Comparison of ENCODE assay signal across 23 cellular contexts in the genomic region with DNA sequence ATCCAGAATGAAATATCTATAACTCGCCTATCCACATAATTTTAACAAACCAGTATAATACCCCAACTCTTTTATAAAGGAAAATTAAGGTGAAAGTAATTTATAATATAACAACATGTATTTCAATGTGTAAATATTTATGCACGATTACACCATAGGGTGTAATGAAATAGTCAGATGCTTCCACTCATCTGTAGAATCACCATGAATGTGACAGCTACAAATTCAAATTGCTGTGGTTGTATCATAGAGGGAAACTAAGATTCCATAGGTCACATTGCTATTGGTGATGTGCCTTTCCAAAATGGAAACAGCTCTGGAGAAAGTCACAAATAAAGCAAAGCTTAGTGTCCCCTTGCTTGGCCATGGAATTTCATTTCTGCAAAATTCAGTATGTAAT.
DNase-seq lines count a peak whose midpoint lies in the region; ATAC-seq and TF ChIP-seq lines count a peak whose summit lies in the region.
"Had no signal": no experiment of that assay in that cellular context is flagged by ENCODE, and none has a peak within 500 bp of the region (broad histone marks: within the 10 kb centered on the region; RNA-seq: fewer than 3 reads in every experiment).

No MANE protein-coding gene starts in this region.

- no peaks in the 10 kb centered on the region for H3K79me1 ChIP-seq in mesenchymal stem cell (replicated peaks; ENCODE audit: low read length, poor library complexity, severe bottlenecking)

- H3K4me1 ChIP-seq in left ventricle myocardium inferior (peaks cover 59% of the 10 kb centered on the region), mesenchymal stem cell (ENCODE audit: control insufficient read depth, insufficient read depth, low read depth, low read length) (peaks cover 6% of the 10 kb centered on the region)
- H3K4me1 ChIP-seq: breast epithelium, neural progenitor cell, thyroid gland had no signal

- H3K4ac ChIP-seq in mesenchymal stem cell (ENCODE audit: low read depth in 1 of 2, low read length in 2 of 2): no peak overlapping the region

- H2AFZ ChIP-seq in mesenchymal stem cell (ENCODE audit: low read depth, low read length): no peak overlapping the region
- H2AFZ ChIP-seq: hepatocyte, neural progenitor cell had no signal

- H3K27me3 Mint-ChIP-seq in chondrocyte (ENCODE audit: low read depth): no peaks in the 10 kb centered on the region
- H3K27me3 Mint-ChIP-seq: activated naive CD4-positive, alpha-beta T cell treated with anti-CD3 and anti-CD28 coated beads, Interleukin-2, amount 50 U/mL, for 24 hours; stimulated activated memory B cell treated with anti-CD40 and anti-IgM and Interleukin-4, amounts not matched to agents 10 μg/mL and 1 μg/mL and 100 μg/mL, for 72 hours had no signal

- ATAC-seq in left cardiac atrium (no peak), GM18511 (IDR thresholded peaks at IDR 0.05; ENCODE audit: unreplicated experiment) (no peak), HG03175 (IDR thresholded peaks at IDR 0.05; ENCODE audit: unreplicated experiment) (no peak)
- ATAC-seq: activated T-cell treated with anti-CD3 and anti-CD28 coated beads, Interleukin-2, amount 50 U/mL, for 4 hours; esophagus mucosa; stimulated activated memory B cell treated with anti-CD40 and anti-IgM and Interleukin-4, amounts not matched to agents 10 μg/mL and 1 μg/mL and 100 μg/mL, for 72 hours; T-cell had no signal

- no peak overlapping the region for H2BK15ac ChIP-seq in mesenchymal stem cell (ENCODE audit: low read depth, poor library complexity, severe bottlenecking)

- no peak overlapping the region for H2BK120ac ChIP-seq in mesenchymal stem cell (ENCODE audit: low read depth, low read length)

- peak overlapping the region; percentile 41 for H3K27ac Mint-ChIP-seq in chondrocyte (ENCODE audit: unreplicated experiment)
- H3K27ac Mint-ChIP-seq: activated CD4-positive, alpha-beta memory T cell treated with anti-CD3 and anti-CD28 coated beads, Interleukin-2, amount 10 ng/mL, durations not matched to agents 7 days and 5 days; activated naive CD4-positive, alpha-beta T cell treated with anti-CD3 and anti-CD28 coated beads, Interleukin-2, amount 50 U/mL, for 24 hours; CD4-positive, CD25-positive, alpha-beta regulatory T cell; neural progenitor cell; T-cell had no signal

- H3K27ac ChIP-seq in left ventricle myocardium inferior (replicated peaks) (peak overlapping the region; percentile 80), mesenchymal stem cell (ENCODE audit: low read length, poor library complexity, severe bottlenecking) (peak overlapping the region; percentile 89), RWPE1 (no peak overlapping the region)
- H3K27ac ChIP-seq: breast epithelium, hepatocyte, neural progenitor cell, thyroid gland had no signal

- H3K4me3 ChIP-seq in left ventricle myocardium inferior (no peak overlapping the region), mesenchymal stem cell (ENCODE audit: insufficient read depth in 1 of 2, low read depth in 1 of 2, low read length in 2 of 2) (peak overlapping the region in 1 of 2 experiments; percentile 44)
- H3K4me3 ChIP-seq: breast epithelium, dorsolateral prefrontal cortex, hepatocyte, neural progenitor cell, thyroid gland had no signal

- TF ChIP-seq CTCF in left ventricle myocardium inferior (IDR thresholded peaks at IDR 0.05; ENCODE audit: borderline replicate concordance) (no peak), chondrocyte (IDR thresholded peaks at IDR 0.05) (no peak), RWPE1 (conservative IDR thresholded peaks at IDR 0.05; ENCODE audit: low read depth) (no peak)

- no peak overlapping the region for H2BK12ac ChIP-seq in mesenchymal stem cell (ENCODE audit: low read length in 2 of 2)

- H3K9ac ChIP-seq in mesenchymal stem cell (ENCODE audit: low read length): peak overlapping the region; percentile 74
- H3K9ac ChIP-seq: neural progenitor cell had no signal

- no peak overlapping the region for H4K91ac ChIP-seq in mesenchymal stem cell (ENCODE audit: low read length)

- CTCF ChIA-PET in RWPE1 (lab: Yijun Ruan, JAX): interaction anchor here (0.6 kb wide), 2 partner anchors 77 to 1431 kb away, joined by 3 read pairs; no protein-coding TSS in a partner anchor

- H4K8ac ChIP-seq in mesenchymal stem cell (ENCODE audit: low read length): no peak overlapping the region

- DNase-seq in left ventricle myocardium inferior (no peak), left cardiac atrium (no peak), chondrocyte (ENCODE audit: low spot score) (no peak), mesenchymal stem cell (peak; percentile 30), RWPE1 (ENCODE audit: low spot score) (no peak)
- DNase-seq in stimulated activated CD4-positive, alpha-beta T cell treated with anti-CD3 and anti-CD28 coated beads, Interleukin-2, amount 100 ng/mL, for 24 hours: no peak
- DNase-seq: activated CD4-positive, alpha-beta memory T cell treated with anti-CD3 and anti-CD28 coated beads, Interleukin-2, amount 10 ng/mL, durations not matched to agents 7 days and 5 days; activated T-cell treated with anti-CD3 and anti-CD28 coated beads, Interleukin-2, amount 50 U/mL, for 4 hours; CD4-positive, CD25-positive, alpha-beta regulatory T cell; dorsolateral prefrontal cortex; islet precursor cell; MM.1S; NCI-H1694; T-cell; thyroid gland had no signal

- no peaks in the 10 kb centered on the region for H3K9me3 Mint-ChIP-seq in chondrocyte (ENCODE audit: low read depth)
- H3K9me3 Mint-ChIP-seq: activated CD4-positive, alpha-beta memory T cell treated with anti-CD3 and anti-CD28 coated beads, Interleukin-2, amount 10 ng/mL, durations not matched to agents 7 days and 5 days; activated naive CD4-positive, alpha-beta T cell treated with anti-CD3 and anti-CD28 coated beads, Interleukin-2, amount 50 U/mL, for 24 hours; activated T-cell treated with anti-CD3 and anti-CD28 coated beads, Interleukin-2, amount 50 U/mL, for 4 hours; CD4-positive, CD25-positive, alpha-beta regulatory T cell; neural progenitor cell; stimulated activated memory B cell treated with anti-CD40 and anti-IgM and Interleukin-4, amounts not matched to agents 10 μg/mL and 1 μg/mL and 100 μg/mL, for 72 hours; T-cell had no signal

- intact Hi-C loops in left ventricle myocardium inferior (cut with micrococcal nuclease) (no loop called here), left cardiac atrium (cut with DNase I) (loop anchor here in 1 of 2 donors (5.0 kb wide), 1 partner anchor 97 kb away; the partner anchor contains the start of gene CPED1)

- H2AK5ac ChIP-seq in mesenchymal stem cell (ENCODE audit: low read length, severe bottlenecking): no peak overlapping the region

- H2BK5ac ChIP-seq in mesenchymal stem cell (ENCODE audit: low read depth, low read length, poor library complexity, severe bottlenecking): no peak overlapping the region

- H3K18ac ChIP-seq in mesenchymal stem cell (ENCODE audit: low read depth in 1 of 2, low read length in 2 of 2): no peak overlapping the region

- H3K4me3 Mint-ChIP-seq in chondrocyte (ENCODE audit: unreplicated experiment): no peak overlapping the region
- H3K4me3 Mint-ChIP-seq: activated CD4-positive, alpha-beta memory T cell treated with anti-CD3 and anti-CD28 coated beads, Interleukin-2, amount 10 ng/mL, durations not matched to agents 7 days and 5 days; activated naive CD4-positive, alpha-beta T cell treated with anti-CD3 and anti-CD28 coated beads, Interleukin-2, amount 50 U/mL, for 24 hours; activated T-cell treated with anti-CD3 and anti-CD28 coated beads, Interleukin-2, amount 50 U/mL, for 4 hours; CD4-positive, CD25-positive, alpha-beta regulatory T cell; neural progenitor cell; stimulated activated memory B cell treated with anti-CD40 and anti-IgM and Interleukin-4, amounts not matched to agents 10 μg/mL and 1 μg/mL and 100 μg/mL, for 72 hours; T-cell had no signal

- WGBS in mesenchymal stem cell: no CpG with 5 or more reads among the region's 2 CpGs

- H3K36me3 Mint-ChIP-seq in chondrocyte (ENCODE audit: low read depth): no peaks in the 10 kb centered on the region
- H3K36me3 Mint-ChIP-seq: activated naive CD4-positive, alpha-beta T cell treated with anti-CD3 and anti-CD28 coated beads, Interleukin-2, amount 50 U/mL, for 24 hours; CD4-positive, CD25-positive, alpha-beta regulatory T cell; neural progenitor cell; stimulated activated memory B cell treated with anti-CD40 and anti-IgM and Interleukin-4, amounts not matched to agents 10 μg/mL and 1 μg/mL and 100 μg/mL, for 72 hours; T-cell had no signal

- POLR2A ChIA-PET in RWPE1 (lab: Yijun Ruan, JAX; ENCODE audit: low non-redundant PET): no interaction called here

- H3K4me1 Mint-ChIP-seq in chondrocyte (ENCODE audit: low read depth): peaks cover 54% of the 10 kb centered on the region
- H3K4me1 Mint-ChIP-seq: activated CD4-positive, alpha-beta memory T cell treated with anti-CD3 and anti-CD28 coated beads, Interleukin-2, amount 10 ng/mL, durations not matched to agents 7 days and 5 days; activated naive CD4-positive, alpha-beta T cell treated with anti-CD3 and anti-CD28 coated beads, Interleukin-2, amount 50 U/mL, for 24 hours; neural progenitor cell; T-cell had no signal

- no peaks in the 10 kb centered on the region for H3K9me3 ChIP-seq in left ventricle myocardium inferior (replicated peaks)
- H3K9me3 ChIP-seq in mesenchymal stem cell (ENCODE audit: control insufficient read depth, low read length): no peaks in the 10 kb centered on the region
- H3K9me3 ChIP-seq: breast epithelium, thyroid gland had no signal

- no peak overlapping the region for H3K14ac ChIP-seq in mesenchymal stem cell (ENCODE audit: low read length in 2 of 2)

- H3K23ac ChIP-seq in mesenchymal stem cell (ENCODE audit: low read length in 2 of 2): no peak overlapping the region

- H3K4me2 ChIP-seq in mesenchymal stem cell (ENCODE audit: low read length, poor library complexity, severe bottlenecking): no peak overlapping the region
- H3K4me2 ChIP-seq: hepatocyte, neural progenitor cell had no signal

- H3K27me3 ChIP-seq in left ventricle myocardium inferior (ENCODE audit: low read depth) (no peaks in the 10 kb centered on the region), mesenchymal stem cell (ENCODE audit: control insufficient read depth in 1 of 2, insufficient read depth in 1 of 2, low read length in 2 of 2) (no peaks in the 10 kb centered on the region)
- H3K27me3 ChIP-seq: breast epithelium, dorsolateral prefrontal cortex, hepatocyte, neural progenitor cell, thyroid gland had no signal

- H3K36me3 ChIP-seq in left ventricle myocardium inferior: no peaks in the 10 kb centered on the region
- H3K36me3 ChIP-seq in mesenchymal stem cell (ENCODE audit: control insufficient read depth in 1 of 2, insufficient read depth in 2 of 2, low read depth in 1 of 2, low read length in 2 of 2): no peaks in the 10 kb centered on the region
- H3K36me3 ChIP-seq: breast epithelium, neural progenitor cell, thyroid gland had no signal
